In genomic region chr13:31725841-31726240, GRCh38 we compare ENCODE assay signal across 22 cellular contexts. TPM values are rescaled to one million over a fixed set of nuclear protein-coding genes. Genes with fewer than 3 reads are reported as not detected.
"Had no signal": no experiment of that assay in that cellular context is flagged by ENCODE, and none has a peak within 500 bp of the region (broad histone marks: within the 10 kb centered on the region; RNA-seq: fewer than 3 reads in every experiment).

No MANE protein-coding gene starts in this region.

- H3K27me3 ChIP-seq: ascending aorta, cardiac muscle cell, gastrocnemius medialis, upper lobe of left lung had no signal

- H3K36me3 ChIP-seq: ascending aorta, cardiac muscle cell, gastrocnemius medialis, heart right ventricle, left lung, suprapubic skin, upper lobe of left lung had no signal

- H3K4me3 ChIP-seq: ascending aorta, cardiac muscle cell, dorsolateral prefrontal cortex, gastrocnemius medialis, heart right ventricle, left lung, smooth muscle cell, suprapubic skin, upper lobe of left lung had no signal

- ATAC-seq: activated CD4-positive, alpha-beta T cell treated with anti-CD3 and anti-CD28 coated beads for 36 hours; activated CD8-positive, alpha-beta memory T cell treated with anti-CD3 and anti-CD28 coated beads, Interleukin-2, amount 10 ng/mL, durations not matched to agents 7 days and 5 days; gastrocnemius medialis; heart right ventricle; left lung had no signal

- FAIRE-seq: islet of Langerhans had no signal

- H3K4me1 ChIP-seq: ascending aorta, gastrocnemius medialis, heart right ventricle, left lung, suprapubic skin, upper lobe of left lung had no signal

- H3K9me3 ChIP-seq: ascending aorta, gastrocnemius medialis, heart right ventricle, left lung, suprapubic skin, upper lobe of left lung had no signal

- DNase-seq: activated CD4-positive, alpha-beta memory T cell treated with anti-CD3 and anti-CD28 coated beads for 36 hours; activated CD4-positive, alpha-beta T cell treated with anti-CD3 and anti-CD28 coated beads for 36 hours; activated CD8-positive, alpha-beta memory T cell treated with anti-CD3 and anti-CD28 coated beads, Interleukin-2, amount 10 ng/mL, durations not matched to agents 7 days and 5 days; activated naive CD4-positive, alpha-beta T cell treated with anti-CD3 and anti-CD28 coated beads, Interleukin-2, amount 10 ng/mL, durations not matched to agents 7 days and 5 days; activated T-cell treated with anti-CD3 and anti-CD28 coated beads, Interleukin-2, amount 50 U/mL, for 24 hours; dorsolateral prefrontal cortex; endodermal cell; erythroblast; gastrocnemius medialis; heart right ventricle; left lung; mammary epithelial cell; naive B cell; retina; T-helper 1 cell; upper lobe of left lung had no signal

- H3K4me2 ChIP-seq: smooth muscle cell had no signal

- H3K27ac ChIP-seq: ascending aorta, cardiac muscle cell, dorsolateral prefrontal cortex, gastrocnemius medialis, heart right ventricle, left lung, suprapubic skin, upper lobe of left lung had no signal

RNA-seq across cellular contexts. Expression of gene RXFP2, which starts 13.5 kb away (rescaled TPM):
- total RNA-seq: activated CD4-positive, alpha-beta memory T cell treated with anti-CD3 and anti-CD28 coated beads for 36 hours; activated CD4-positive, alpha-beta T cell treated with anti-CD3 and anti-CD28 coated beads for 36 hours; activated CD8-positive, alpha-beta memory T cell treated with anti-CD3 and anti-CD28 coated beads, Interleukin-2, amount 10 ng/mL, durations not matched to agents 7 days and 5 days; ascending aorta; cardiac muscle cell; endodermal cell; heart right ventricle; left lung; mammary epithelial cell; mononuclear cell; smooth muscle cell; upper lobe of left lung had no signal
- polyA plus RNA-seq: cardiac muscle cell, mammary epithelial cell, smooth muscle cell had no signal
